In genomic region chr4:101178731-101179130, GRCh38 we compare ENCODE assay signal across 1 cellular context.
TF ChIP-seq lines count a peak whose summit lies in the region.

No MANE protein-coding gene starts in this region.

TF ChIP-seq in HCT116, 20 proteins besides CTCF, POLR2A, EP300 and RAD21 (continued from another document):
- TF ChIP-seq ZBTB33 (IDR thresholded peaks at IDR 0.05; ENCODE audit: extremely low read depth, insufficient replicate concordance, low read length) (no peak), REST (IDR thresholded peaks at IDR 0.05; ENCODE audit: low read depth) (no peak), JUND (IDR thresholded peaks at IDR 0.05) (peak; percentile 57)
